10 cellular contexts compared by ENCODE assay signal in the genomic region with DNA sequence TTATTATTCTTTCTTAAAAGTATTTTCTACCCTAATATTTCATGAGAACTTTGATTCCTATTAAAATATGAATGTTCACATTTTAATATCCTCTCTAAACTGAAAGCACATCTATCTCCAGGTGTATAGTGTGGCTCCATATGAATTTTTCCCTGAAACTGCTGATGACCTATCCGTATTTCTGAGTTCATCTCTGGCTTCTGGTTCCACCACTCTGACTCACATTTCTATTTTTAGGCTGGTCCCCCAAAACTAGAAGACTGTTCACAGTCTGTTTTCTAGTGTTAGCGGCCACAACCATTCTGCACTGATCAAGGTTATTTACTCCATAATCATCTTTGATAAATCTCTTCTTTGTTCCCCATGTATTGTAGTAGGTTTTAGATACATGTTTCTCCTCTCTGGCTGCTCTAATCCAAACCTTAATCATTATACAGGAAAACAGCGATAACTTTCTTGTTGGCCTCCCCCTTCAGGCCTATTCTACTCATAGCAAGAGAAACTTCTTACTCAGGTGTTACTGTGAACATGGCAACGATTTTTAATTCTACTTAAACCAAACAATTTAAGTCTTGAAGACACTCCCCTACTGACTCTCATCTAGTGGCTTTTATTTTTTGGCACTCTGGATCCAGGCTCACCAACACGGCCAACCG. TPM values are rescaled to one million over a fixed set of nuclear protein-coding genes. Genes with fewer than 3 reads are reported as not detected.
DNase-seq lines count a peak whose midpoint lies in the region; ATAC-seq and TF ChIP-seq lines count a peak whose summit lies in the region.
"Had no signal": no experiment of that assay in that cellular context is flagged by ENCODE, and none has a peak within 500 bp of the region (broad histone marks: within the 10 kb centered on the region; RNA-seq: fewer than 3 reads in every experiment).

No MANE protein-coding gene starts in this region.

- TF ChIP-seq CTCF in GM12865 (IDR thresholded peaks at IDR 0.05; ENCODE audit: insufficient read depth, low read depth, low read length, missing control alignments) (peak; percentile 9), Panc1 (IDR thresholded peaks at IDR 0.05) (peak; percentile 18; the same call in 1 of the 2 replicates), fibroblast of pulmonary artery (IDR thresholded peaks at IDR 0.05; ENCODE audit: low read length, missing control alignments) (peak; percentile 15), Peyer's patch (IDR thresholded peaks at IDR 0.05) (no peak)

- no TSS peak for BruUV-seq in Panc1 (replicated peaks; lab: Mats Ljungman, UMichigan)

- H3K4me1 ChIP-seq in Panc1 (ENCODE audit: control insufficient read depth, insufficient read depth, low read length) (no peaks in the 10 kb centered on the region), Peyer's patch (peaks cover 0 to 10% (median 0%) of the 10 kb centered on the region in 4 donors)
- H3K4me1 ChIP-seq: suprapubic skin had no signal

- H3K9me3 ChIP-seq in Panc1 (ENCODE audit: control insufficient read depth, insufficient read depth, low read depth, low read length) (peaks cover 16% of the 10 kb centered on the region), Peyer's patch (peaks cover 0 to 4% (median 0%) of the 10 kb centered on the region in 4 donors)
- H3K9me3 ChIP-seq: suprapubic skin had no signal

- POLR2A ChIA-PET in Panc1 (lab: Charles Lee): no interaction called here

- intact Hi-C loops in Panc1 (cut with micrococcal nuclease; ENCODE audit: unreplicated experiment): no loop called here

- H3K27me3 ChIP-seq in Panc1 (ENCODE audit: control insufficient read depth, insufficient read depth, low read length): no peaks in the 10 kb centered on the region
- H3K27me3 ChIP-seq in Peyer's patch: no peaks in the 10 kb centered on the region
- H3K27me3 ChIP-seq: suprapubic skin had no signal

- H3K4me3 ChIP-seq in GM12865 (ENCODE audit: low read depth, low read length): no peak overlapping the region
- no peak overlapping the region for H3K4me3 ChIP-seq in Panc1 (ENCODE audit: low read depth in 2 of 2, low read length in 2 of 2)
- no peak overlapping the region for H3K4me3 ChIP-seq in fibroblast of pulmonary artery (replicated peaks; ENCODE audit: low read depth, low read length)
- no peak overlapping the region for H3K4me3 ChIP-seq in Peyer's patch
- H3K4me3 ChIP-seq: suprapubic skin had no signal

- TF ChIP-seq POLR2A in Peyer's patch (IDR thresholded peaks at IDR 0.05): no peak

- in situ Hi-C loops in ACHN (cut with HindIII; ENCODE audit: low pct_ligation_motif_present, low pct_unique_long_range_greater_than_20kb, low sequenced_read_pairs): no loop called here
- in situ Hi-C loops in Panc1 (cut with HindIII; ENCODE audit: low pct_unique_long_range_greater_than_20kb, low sequenced_read_pairs): no loop called here

- ATAC-seq in Panc1: no peak
- ATAC-seq in GM21528 (IDR thresholded peaks at IDR 0.05; ENCODE audit: low FRiP score, unreplicated experiment): no peak

- CTCF ChIA-PET in Panc1 (lab: Charles Lee): no interaction called here

- H3K27ac ChIP-seq in Panc1 (ENCODE audit: low read length) (no peak overlapping the region), Peyer's patch (no peak overlapping the region)
- H3K27ac ChIP-seq: suprapubic skin had no signal

- peaks cover 29% of the 10 kb centered on the region for H3K36me3 ChIP-seq in Panc1 (ENCODE audit: control insufficient read depth, insufficient read depth, low read length)
- peaks cover 0 to 85% (median 0%) of the 10 kb centered on the region in 3 donors for H3K36me3 ChIP-seq in Peyer's patch

- peak; percentile 12 for DNase-seq in ACHN
- DNase-seq in GM12865 (ENCODE audit: low read depth): peak; percentile 30
- no peak for DNase-seq in Panc1 (ENCODE audit: low read depth, low spot score)
- DNase-seq in fibroblast of pulmonary artery (ENCODE audit: low read depth): no peak
- no peak for DNase-seq in Peyer's patch
- no peak for DNase-seq in stimulated activated CD4-positive, alpha-beta T cell treated with anti-CD3 and anti-CD28 coated beads, Interleukin-4, amount 100 ng/mL, for 4 hours
- DNase-seq in NCI-H1092 treated with DMSO at 0.1 percent for 48 hours (lab: John Stamatoyannopoulos, UW): no peak
- DNase-seq: NCI-H2029 had no signal

RNA-seq across cellular contexts. Expression of gene ADPGK, which starts 12.8 kb away (rescaled TPM):
- 63.1 TPM for total RNA-seq in Panc1 (2021; ENCODE audit: unreplicated experiment)
- polyA plus RNA-seq in Panc1 (2012; ENCODE audit: insufficient read length): 31.0 TPM
- 10 to 100 TPM; 53.2 to 94.1 (median 69.7) TPM for total RNA-seq in Peyer's patch

Comparison
In these comparisons a context has a peak if more than half of its experiments do, and no peak if none do; other contexts are left out.
1. DNase-seq: peak in ACHN (single experiment) and GM12865 (single experiment); none in Panc1 (single experiment), fibroblast of pulmonary artery (single experiment), Peyer's patch (0 of 3), stimulated activated CD4-positive, alpha-beta T cell treated with anti-CD3 and anti-CD28 coated beads, Interleukin-4, amount 100 ng/mL, for 4 hours (0 of 2) and NCI-H1092 treated with DMSO at 0.1 percent for 48 hours (single experiment).
2. CTCF ChIP-seq: peak in GM12865 (single experiment), Panc1 (single experiment) and fibroblast of pulmonary artery (single experiment); none in Peyer's patch (0 of 6).